ENCODE assay signal across 25 cellular contexts in the genomic region with DNA sequence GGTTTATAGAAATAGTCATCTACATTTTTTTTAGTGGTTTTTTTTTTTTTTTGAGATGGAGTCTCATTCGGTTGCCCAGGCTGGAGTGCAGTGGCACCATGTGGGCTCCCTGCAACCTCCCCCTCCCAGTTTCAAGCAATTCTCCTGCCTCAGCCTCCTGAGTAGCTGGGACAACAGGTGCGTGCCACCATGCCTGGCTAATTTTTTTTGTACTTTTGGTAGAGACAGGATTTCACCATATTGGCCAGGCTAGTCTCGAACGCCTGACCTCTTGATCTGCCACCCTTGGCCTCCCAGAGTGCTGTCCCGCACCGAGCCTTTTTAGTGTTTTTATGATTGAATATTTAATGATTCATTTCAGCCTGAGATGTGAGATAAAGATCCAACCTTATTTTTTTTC. TPM values are rescaled to one million over a fixed set of nuclear protein-coding genes. Genes with fewer than 3 reads are reported as not detected.
DNase-seq lines count a peak whose midpoint lies in the region; ATAC-seq, FAIRE-seq and TF ChIP-seq lines count a peak whose summit lies in the region.
"Had no signal": no experiment of that assay in that cellular context is flagged by ENCODE, and none has a peak within 500 bp of the region (broad histone marks: within the 10 kb centered on the region; RNA-seq: fewer than 3 reads in every experiment).

No MANE protein-coding gene starts in this region.

- CTCF ChIA-PET in PC-9 (lab: Charles Lee) (interaction anchor here (0.6 kb wide), 1 partner anchor 63 kb away, joined by 8 read pairs; no protein-coding TSS in a partner anchor), endothelial cell of umbilical vein (lab: Charles Lee) (interaction anchor here (0.9 to 1.5 kb wide), 8 partner anchors 11 to 138 kb away, joined by 3 to 19 read pairs (median 3); no protein-coding TSS in a partner anchor)

- no peaks in the 10 kb centered on the region for H3K27me3 ChIP-seq in PC-9 (ENCODE audit: insufficient read depth, low read depth)
- no peaks in the 10 kb centered on the region for H3K27me3 ChIP-seq in endothelial cell of umbilical vein (ENCODE audit: control insufficient read depth in 2 of 2, insufficient read depth in 2 of 2, low read length in 2 of 2)

- H3K36me3 ChIP-seq in PC-9 (ENCODE audit: low read depth): no peaks in the 10 kb centered on the region
- H3K36me3 ChIP-seq in endothelial cell of umbilical vein (ENCODE audit: control insufficient read depth in 2 of 2, extremely low read depth in 1 of 2, insufficient read depth in 2 of 2, low read length in 2 of 2): no peaks in the 10 kb centered on the region
- H3K36me3 ChIP-seq: thoracic aorta had no signal

- TF ChIP-seq CTCF in PC-9 (conservative IDR thresholded peaks at IDR 0.05): no peak
- no peak for TF ChIP-seq CTCF in endothelial cell of umbilical vein (IDR thresholded peaks at IDR 0.05; ENCODE audit: extremely low read depth in 1 of 2, insufficient read depth in 1 of 2, low read depth in 1 of 2, low read length in 2 of 2)

- H3K4me2 ChIP-seq in PC-9 (0 out of 2 replicates have a peak overlapping the region, but pooled peaks have one; percentile 4), endothelial cell of umbilical vein (ENCODE audit: insufficient read depth, low read length) (peak overlapping the region; percentile 22)

- no peak overlapping the region for H2AFZ ChIP-seq in PC-9
- no peak overlapping the region for H2AFZ ChIP-seq in endothelial cell of umbilical vein (ENCODE audit: low read depth, low read length)

- intact Hi-C loops in PC-9 (cut with micrococcal nuclease; ENCODE audit: unreplicated experiment): loop anchor here (2.0 kb wide), 1 partner anchor 40 kb away; no protein-coding TSS in a partner anchor
- intact Hi-C loops in endothelial cell of umbilical vein (cut with micrococcal nuclease): loop anchor here (1.0 to 2.0 kb wide), 2 partner anchors 40 to 76 kb away; no protein-coding TSS in a partner anchor

- H3F3A ChIP-seq in PC-9 (ENCODE audit: insufficient read depth, low read depth): peaks cover 25% of the 10 kb centered on the region

- no peak overlapping the region for H3K4me3 Mint-ChIP-seq in activated naive CD8-positive, alpha-beta T cell treated with anti-CD3 and anti-CD28 coated beads, Interleukin-2, amount 50 U/mL, for 24 hours
- no peak overlapping the region for H3K4me3 Mint-ChIP-seq in activated naive CD8-positive, alpha-beta T cell treated with anti-CD3 and anti-CD28 coated beads for 36 hours
- no peak overlapping the region for H3K4me3 Mint-ChIP-seq in stimulated activated naive B cell treated with anti-CD40 and anti-IgM and Interleukin-4, amounts not matched to agents 10 μg/mL and 1 μg/mL and 100 μg/mL, for 72 hours
- H3K4me3 Mint-ChIP-seq: activated CD4-positive, alpha-beta memory T cell treated with anti-CD3 and anti-CD28 coated beads, Interleukin-2, amount 10 ng/mL, durations not matched to agents 7 days and 5 days; activated naive CD4-positive, alpha-beta T cell treated with anti-CD3 and anti-CD28 coated beads for 36 hours; activated T-cell treated with anti-CD3 and anti-CD28 coated beads, Interleukin-2, amount 50 U/mL, for 4 hours; dendritic cell treated with granulocyte-macrophage colony-stimulating factor and Interleukin-4, amounts not matched to agents 40 ng/mL and 50 ng/mL, for 4 days; nephron; stimulated activated memory B cell treated with anti-CD40 and anti-IgM and Interleukin-4, amounts not matched to agents 10 μg/mL and 1 μg/mL and 100 μg/mL, for 72 hours had no signal

- H3K4me1 ChIP-seq in PC-9 (replicated peaks; ENCODE audit: insufficient read depth) (peaks cover 37% of the 10 kb centered on the region), endothelial cell of umbilical vein (ENCODE audit: control insufficient read depth, extremely low read depth, insufficient read depth, low read length) (peaks cover 35% of the 10 kb centered on the region)

- H3K9me3 ChIP-seq in PC-9 (ENCODE audit: insufficient read depth, low read depth) (no peaks in the 10 kb centered on the region), endothelial cell of umbilical vein (replicated peaks; ENCODE audit: control insufficient read depth, insufficient read depth, low read length) (no peaks in the 10 kb centered on the region)
- H3K9me3 ChIP-seq: Caco-2, thoracic aorta had no signal

- POLR2A ChIA-PET in PC-9 (lab: Charles Lee; ENCODE audit: unreplicated experiment) (interaction anchor here (1.0 to 1.1 kb wide), 2 partner anchors 27 to 40 kb away, joined by 3 to 4 read pairs; partner anchors contain the start of gene ANKRD33B), endothelial cell of umbilical vein (lab: Charles Lee) (no interaction called here)

- ATAC-seq in activated naive CD8-positive, alpha-beta T cell treated with anti-CD3 and anti-CD28 coated beads, Interleukin-2, amount 50 U/mL, for 24 hours: no peak
- ATAC-seq in stimulated activated naive B cell treated with anti-CD40 and anti-IgM and Interleukin-4, amounts not matched to agents 10 μg/mL and 1 μg/mL and 100 μg/mL, for 72 hours (replicated peaks): no peak
- no peak for ATAC-seq in GM21737 (IDR thresholded peaks at IDR 0.05; ENCODE audit: unreplicated experiment)
- ATAC-seq: activated T-cell treated with anti-CD3 and anti-CD28 coated beads, Interleukin-2, amount 50 U/mL, for 4 hours; stimulated activated memory B cell treated with anti-CD40 and anti-IgM and Interleukin-4, amounts not matched to agents 10 μg/mL and 1 μg/mL and 100 μg/mL, for 72 hours had no signal

- TF ChIP-seq POLR2A in endothelial cell of umbilical vein (IDR thresholded peaks at IDR 0.05; ENCODE audit: low read depth, low read length): no peak

- H3K27ac ChIP-seq in PC-9 (peak overlapping the region; percentile 17), endothelial cell of umbilical vein (ENCODE audit: insufficient read depth, low read depth, low read length) (peak overlapping the region; percentile 49)
- H3K27ac ChIP-seq: HL-60 had no signal

- no peak for FAIRE-seq in endothelial cell of umbilical vein (lab: Jason Lieb, UNC)
- FAIRE-seq: A204.1 had no signal

- H3K9me1 ChIP-seq in endothelial cell of umbilical vein (replicated peaks; ENCODE audit: control insufficient read depth, extremely low read depth, insufficient read depth, low read length): no peaks in the 10 kb centered on the region

- peaks cover 15% of the 10 kb centered on the region for H3K27me3 Mint-ChIP-seq in activated naive CD8-positive, alpha-beta T cell treated with anti-CD3 and anti-CD28 coated beads, Interleukin-2, amount 50 U/mL, for 24 hours
- peaks cover 41% of the 10 kb centered on the region for H3K27me3 Mint-ChIP-seq in activated naive CD8-positive, alpha-beta T cell treated with anti-CD3 and anti-CD28 coated beads for 36 hours
- H3K27me3 Mint-ChIP-seq in stimulated activated naive B cell treated with anti-CD40 and anti-IgM and Interleukin-4, amounts not matched to agents 10 μg/mL and 1 μg/mL and 100 μg/mL, for 72 hours: no peaks in the 10 kb centered on the region
- H3K27me3 Mint-ChIP-seq: stimulated activated memory B cell treated with anti-CD40 and anti-IgM and Interleukin-4, amounts not matched to agents 10 μg/mL and 1 μg/mL and 100 μg/mL, for 72 hours had no signal

- peaks cover 13% of the 10 kb centered on the region for H3K9me3 Mint-ChIP-seq in activated naive CD8-positive, alpha-beta T cell treated with anti-CD3 and anti-CD28 coated beads, Interleukin-2, amount 50 U/mL, for 24 hours
- peaks cover 8% of the 10 kb centered on the region for H3K9me3 Mint-ChIP-seq in activated naive CD8-positive, alpha-beta T cell treated with anti-CD3 and anti-CD28 coated beads for 36 hours
- H3K9me3 Mint-ChIP-seq in stimulated activated naive B cell treated with anti-CD40 and anti-IgM and Interleukin-4, amounts not matched to agents 10 μg/mL and 1 μg/mL and 100 μg/mL, for 72 hours: peaks cover 3 to 4% of the 10 kb centered on the region in 2 donors
- H3K9me3 Mint-ChIP-seq: activated CD4-positive, alpha-beta memory T cell treated with anti-CD3 and anti-CD28 coated beads, Interleukin-2, amount 10 ng/mL, durations not matched to agents 7 days and 5 days; dendritic cell treated with granulocyte-macrophage colony-stimulating factor and Interleukin-4, amounts not matched to agents 40 ng/mL and 50 ng/mL, for 4 days had no signal

- H3K9ac ChIP-seq in endothelial cell of umbilical vein (replicated peaks; ENCODE audit: extremely low read depth, insufficient read depth, low read length): peak overlapping the region; percentile 18

- peaks cover 11% of the 10 kb centered on the region for H3K36me3 Mint-ChIP-seq in activated naive CD8-positive, alpha-beta T cell treated with anti-CD3 and anti-CD28 coated beads, Interleukin-2, amount 50 U/mL, for 24 hours (ENCODE audit: low read depth)
- peaks cover 22% of the 10 kb centered on the region for H3K36me3 Mint-ChIP-seq in activated naive CD8-positive, alpha-beta T cell treated with anti-CD3 and anti-CD28 coated beads for 36 hours
- peaks cover 60 to 67% of the 10 kb centered on the region in 2 donors for H3K36me3 Mint-ChIP-seq in stimulated activated naive B cell treated with anti-CD40 and anti-IgM and Interleukin-4, amounts not matched to agents 10 μg/mL and 1 μg/mL and 100 μg/mL, for 72 hours

- no peaks in the 10 kb centered on the region for H4K20me1 ChIP-seq in PC-9 (ENCODE audit: insufficient read depth)
- no peaks in the 10 kb centered on the region for H4K20me1 ChIP-seq in endothelial cell of umbilical vein (replicated peaks; ENCODE audit: control insufficient read depth, extremely low read depth, insufficient read depth, low read length)

- dilution Hi-C loops in endothelial cell of umbilical vein (cut with MboI; ENCODE audit: extremely low pct_ligation_motif_present, low sequenced_read_pairs): no loop called here

- H3K4me3 ChIP-seq in PC-9: no peak overlapping the region
- H3K4me3 ChIP-seq in endothelial cell of umbilical vein (replicated peaks in 1 of 3; ENCODE audit: insufficient read depth in 1 of 3, low read depth in 1 of 3, low read length in 3 of 3): no peak overlapping the region
- H3K4me3 ChIP-seq: thoracic aorta had no signal

- no peak for DNase-seq in activated naive CD8-positive, alpha-beta T cell treated with anti-CD3 and anti-CD28 coated beads, Interleukin-2, amount 50 U/mL, for 24 hours
- no peak for DNase-seq in activated naive CD8-positive, alpha-beta T cell treated with anti-CD3 and anti-CD28 coated beads for 36 hours
- DNase-seq in PC-9 (no peak), endothelial cell of umbilical vein (ENCODE audit: low read depth, low spot score) (peak; percentile 44), NCI-H1092 (lab: John Stamatoyannopoulos, UW) (no peak)
- no peak for DNase-seq in stimulated activated naive B cell treated with anti-CD40 and anti-IgM and Interleukin-4, amounts not matched to agents 10 μg/mL and 1 μg/mL and 100 μg/mL, for 72 hours
- no peak for DNase-seq in activated T-cell treated with anti-CD3 and anti-CD28 coated beads, Interleukin-2, amount 50 U/mL, for 48 hours
- DNase-seq: activated CD4-positive, alpha-beta memory T cell treated with anti-CD3 and anti-CD28 coated beads, Interleukin-2, amount 10 ng/mL, durations not matched to agents 7 days and 5 days; activated naive CD4-positive, alpha-beta T cell treated with anti-CD3 and anti-CD28 coated beads for 36 hours; activated T-cell treated with anti-CD3 and anti-CD28 coated beads, Interleukin-2, amount 50 U/mL, for 4 hours; GOT3; MM.1S; NCI-H1436; NCI-H510A; posterior cingulate gyrus; stimulated activated CD4-positive, alpha-beta T cell treated with anti-CD3 and anti-CD28 coated beads, Interleukin-1b, Interleukin-23, amount 100 ng/mL, for 48 hours; T-helper 9 cell had no signal

- BruUV-seq in PC-9 (replicated peaks; lab: Mats Ljungman, UMichigan): no TSS peak
- BruUV-seq in endothelial cell of umbilical vein (replicated peaks; lab: Mats Ljungman, UMichigan): no TSS peak

- H3K9me2 ChIP-seq in PC-9 (ENCODE audit: insufficient read depth): no peaks in the 10 kb centered on the region

- H3K79me2 ChIP-seq in PC-9 (ENCODE audit: low read depth) (peaks cover 10% of the 10 kb centered on the region; the same call in 1 of the 2 replicates), endothelial cell of umbilical vein (ENCODE audit: control insufficient read depth, insufficient read depth, low read length) (no peaks in the 10 kb centered on the region)

- peaks cover 55% of the 10 kb centered on the region for H3K4me1 Mint-ChIP-seq in activated naive CD8-positive, alpha-beta T cell treated with anti-CD3 and anti-CD28 coated beads, Interleukin-2, amount 50 U/mL, for 24 hours
- H3K4me1 Mint-ChIP-seq in activated naive CD8-positive, alpha-beta T cell treated with anti-CD3 and anti-CD28 coated beads for 36 hours: peaks cover 42% of the 10 kb centered on the region
- H3K4me1 Mint-ChIP-seq in stimulated activated naive B cell treated with anti-CD40 and anti-IgM and Interleukin-4, amounts not matched to agents 10 μg/mL and 1 μg/mL and 100 μg/mL, for 72 hours: peaks cover 65 to 90% of the 10 kb centered on the region in 2 donors

- peak overlapping the region; percentile 39 for H3K27ac Mint-ChIP-seq in activated naive CD8-positive, alpha-beta T cell treated with anti-CD3 and anti-CD28 coated beads, Interleukin-2, amount 50 U/mL, for 24 hours
- no peak overlapping the region for H3K27ac Mint-ChIP-seq in activated naive CD8-positive, alpha-beta T cell treated with anti-CD3 and anti-CD28 coated beads for 36 hours
- peak overlapping the region; percentile 37 for H3K27ac Mint-ChIP-seq in stimulated activated naive B cell treated with anti-CD40 and anti-IgM and Interleukin-4, amounts not matched to agents 10 μg/mL and 1 μg/mL and 100 μg/mL, for 72 hours
- H3K27ac Mint-ChIP-seq: activated CD4-positive, alpha-beta memory T cell treated with anti-CD3 and anti-CD28 coated beads, Interleukin-2, amount 10 ng/mL, durations not matched to agents 7 days and 5 days; activated naive CD4-positive, alpha-beta T cell treated with anti-CD3 and anti-CD28 coated beads for 36 hours; dendritic cell treated with granulocyte-macrophage colony-stimulating factor and Interleukin-4, amounts not matched to agents 40 ng/mL and 50 ng/mL, for 4 days; nephron; stimulated activated memory B cell treated with anti-CD40 and anti-IgM and Interleukin-4, amounts not matched to agents 10 μg/mL and 1 μg/mL and 100 μg/mL, for 72 hours had no signal

RNA-seq across cellular contexts. Expression of gene ANKRD33B, which starts 27.3 kb away (rescaled TPM):
- total RNA-seq in activated naive CD8-positive, alpha-beta T cell treated with anti-CD3 and anti-CD28 coated beads for 36 hours: 10 to 100 TPM in 1 of 2 experiments, 1 to 10 TPM in 1; 9.8 to 10.2 TPM
- 32.1 and 37.4 TPM in 2 replicates for total RNA-seq in PC-9 (2021)
- 4.4 and 5.4 TPM in 2 replicates for total RNA-seq in endothelial cell of umbilical vein
- polyA plus RNA-seq in endothelial cell of umbilical vein: 2.0 and 2.4 TPM in 2 replicates
- polyA plus RNA-seq in endothelial cell of umbilical vein (2011; cell fraction: cytosol; rRNA removed): 1.8 and 2.0 TPM in 2 replicates
- polyA plus RNA-seq in endothelial cell of umbilical vein (2011; cell fraction: nucleus; rRNA removed): 5.4 and 6.0 TPM in 2 replicates
- 3.8 and 4.0 TPM in 2 replicates for polyA plus RNA-seq in endothelial cell of umbilical vein (2012)
- polyA minus RNA-seq in endothelial cell of umbilical vein: 7.7 and 8.4 TPM in 2 replicates
- 8.7 TPM for polyA minus RNA-seq in endothelial cell of umbilical vein (2011; cell fraction: cytosol; rRNA and poly(A)+ RNA removed)
- polyA minus RNA-seq in endothelial cell of umbilical vein (2011; cell fraction: nucleus; rRNA and poly(A)+ RNA removed): 6.5 and 8.6 TPM in 2 replicates
